ENCODE assay signal across 10 cellular contexts in genomic region chr9:976258-976804, GRCh38. TPM values are rescaled to one million over a fixed set of nuclear protein-coding genes. Genes with fewer than 3 reads are reported as not detected.
DNase-seq lines count a peak whose midpoint lies in the region; ATAC-seq and TF ChIP-seq lines count a peak whose summit lies in the region.
"Had no signal": no experiment of that assay in that cellular context is flagged by ENCODE, and none has a peak within 500 bp of the region (broad histone marks: within the 10 kb centered on the region; RNA-seq: fewer than 3 reads in every experiment).

TSS of gene DMRT3 (plus strand) at chr9:976655. CDS start at chr9:977002, 347 bp downstream.

- H3K27ac ChIP-seq in RWPE2 (ENCODE audit: poor library complexity, severe bottlenecking), result no peak within 1 kb of the TSS
- H3K27ac ChIP-seq in thoracic aorta, result no peak within 1 kb of the TSS

- peaks cover 6% of the 10 kb centered on the region for H3K4me1 Mint-ChIP-seq in activated naive CD4-positive, alpha-beta T cell treated with anti-CD3 and anti-CD28 coated beads, Interleukin-2, amount 10 ng/mL, durations not matched to agents 7 days and 5 days

- TF ChIP-seq CTCF in RWPE2 (IDR thresholded peaks at IDR 0.05; ENCODE audit: poor library complexity, severe bottlenecking), result no peak
- no peak for TF ChIP-seq CTCF in thoracic aorta (IDR thresholded peaks at IDR 0.05)

- ATAC-seq in RWPE2 (ENCODE audit: low read depth), result peak; percentile 16; the same call in 1 of the 3 replicates
- ATAC-seq in thoracic aorta (ENCODE audit: insufficient number of reproducible peaks, low FRiP score, low read depth), result no peak
- no peak for ATAC-seq in GM21360 (IDR thresholded peaks at IDR 0.05; ENCODE audit: unreplicated experiment)
- ATAC-seq in left cardiac atrium, result no peak

- CTCF ChIA-PET in activated naive CD4-positive, alpha-beta T cell treated with anti-CD3 and anti-CD28 coated beads, Interleukin-2, amount 10 ng/mL, durations not matched to agents 7 days and 5 days (lab: Charles Lee), result interaction anchor here (0.8 to 1.1 kb wide), 2 partner anchors 28 to 72 kb away, joined by 3 to 4 read pairs; no protein-coding TSS in a partner anchor

- H3K27ac Mint-ChIP-seq in activated naive CD4-positive, alpha-beta T cell treated with anti-CD3 and anti-CD28 coated beads, Interleukin-2, amount 10 ng/mL, durations not matched to agents 7 days and 5 days, result peak within 1 kb of the TSS; percentile 68

- no peaks in the 10 kb centered on the region for H3K9me3 Mint-ChIP-seq in activated naive CD4-positive, alpha-beta T cell treated with anti-CD3 and anti-CD28 coated beads, Interleukin-2, amount 10 ng/mL, durations not matched to agents 7 days and 5 days

- no peak within 1 kb of the TSS for H3K4me3 ChIP-seq in RWPE2 (ENCODE audit: severe bottlenecking)
- peak within 1 kb of the TSS; percentile 52 for H3K4me3 ChIP-seq in thoracic aorta

- H3K9me3 ChIP-seq in RWPE2 (ENCODE audit: severe bottlenecking), result no peaks in the 10 kb centered on the region
- H3K9me3 ChIP-seq in thoracic aorta, result no peaks in the 10 kb centered on the region

- H3K4me3 Mint-ChIP-seq in activated naive CD4-positive, alpha-beta T cell treated with anti-CD3 and anti-CD28 coated beads, Interleukin-2, amount 10 ng/mL, durations not matched to agents 7 days and 5 days, result peak within 1 kb of the TSS; percentile 33

- H3K36me3 Mint-ChIP-seq in activated naive CD4-positive, alpha-beta T cell treated with anti-CD3 and anti-CD28 coated beads, Interleukin-2, amount 10 ng/mL, durations not matched to agents 7 days and 5 days, result no peaks in the 10 kb centered on the region

- H3K36me3 ChIP-seq in RWPE2 (ENCODE audit: low read depth) (no peaks in the 10 kb centered on the region), thoracic aorta (no peaks in the 10 kb centered on the region)

- no peak for DNase-seq in activated naive CD4-positive, alpha-beta T cell treated with anti-CD3 and anti-CD28 coated beads, Interleukin-2, amount 10 ng/mL, durations not matched to agents 7 days and 5 days
- DNase-seq in activated naive CD4-positive, alpha-beta T cell (lab: John Stamatoyannopoulos, UW), result no peak
- no peak for DNase-seq in RWPE2 (ENCODE audit: low spot score)
- peak; percentile 74 for DNase-seq in iPS-NIHi7 (ENCODE audit: extremely low spot score)
- DNase-seq in thoracic aorta (ENCODE audit: low spot score), result no peak
- DNase-seq in nucleus accumbens (lab: John Stamatoyannopoulos, UW), result no peak
- DNase-seq in left cardiac atrium, result no peak

- intact Hi-C loops in left cardiac atrium (cut with DNase I), result no loop called here

- H3K27me3 ChIP-seq in RWPE2 (ENCODE audit: insufficient read depth, poor library complexity, severe bottlenecking), result peaks cover 100% of the 10 kb centered on the region
- H3K27me3 ChIP-seq in thoracic aorta (replicated peaks; ENCODE audit: insufficient read depth), result peaks cover 14% of the 10 kb centered on the region

- peaks cover 98% of the 10 kb centered on the region for H3K27me3 Mint-ChIP-seq in activated naive CD4-positive, alpha-beta T cell treated with anti-CD3 and anti-CD28 coated beads, Interleukin-2, amount 10 ng/mL, durations not matched to agents 7 days and 5 days

- H3K4me1 ChIP-seq in RWPE2 (ENCODE audit: insufficient read depth, poor library complexity, severe bottlenecking) (no peaks in the 10 kb centered on the region), thoracic aorta (ENCODE audit: control insufficient read depth in 1 of 2, low read depth in 2 of 2) (peaks cover 12 to 23% of the 10 kb centered on the region in 2 donors)

RNA-seq across cellular contexts. Expression of gene DMRT3, which starts in this region (rescaled TPM):
- under 1 TPM in 1 of 2 donors, not detected in 1; 0.28 TPM for total RNA-seq in thoracic aorta
- not detected for total RNA-seq in left cardiac atrium
- total RNA-seq: frontal cortex, RPMI7951 had no signal
